Comparison of ENCODE assay signal across 10 cellular contexts in the genomic region with DNA sequence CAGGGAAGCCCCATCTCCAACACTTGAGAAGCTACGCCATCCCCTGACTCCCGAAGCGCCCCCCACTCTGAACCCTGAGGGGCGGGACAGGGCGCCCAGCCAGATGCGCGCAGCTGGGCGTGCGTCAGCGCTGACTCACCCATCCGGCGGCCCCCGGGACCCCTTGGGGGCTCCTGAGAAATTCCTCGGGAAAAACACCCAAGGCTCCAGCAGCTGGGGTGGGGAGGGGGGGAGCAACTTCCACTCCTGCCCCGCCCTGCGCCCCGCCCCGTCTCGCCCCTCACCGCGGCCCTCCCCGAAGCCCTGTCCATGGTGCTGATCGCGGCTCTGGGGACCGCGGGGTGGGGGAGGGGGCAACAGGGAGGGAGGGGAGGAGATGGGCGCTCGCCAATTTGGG. TPM values are rescaled to one million over a fixed set of nuclear protein-coding genes. Genes with fewer than 3 reads are reported as not detected.
A peak's percentile ranks its signal among the peaks of the same experiment; 100 is the strongest.
DNase-seq lines count a peak whose midpoint lies in the region; ATAC-seq, FAIRE-seq and TF ChIP-seq lines count a peak whose summit lies in the region.
"Had no signal": no experiment of that assay in that cellular context is flagged by ENCODE, and none has a peak within 500 bp of the region (broad histone marks: within the 10 kb centered on the region; RNA-seq: fewer than 3 reads in every experiment).

No MANE protein-coding gene starts in this region.

- H3K4me3 Mint-ChIP-seq in immature natural killer cell: peak overlapping the region in 3 of 5 donors; percentile 78 to 89 (median 86)
- H3K4me3 Mint-ChIP-seq: activated B cell treated with CpG ODN at 0.5 μM for 24 hours had no signal

- H3K9ac ChIP-seq in GM12878 (ENCODE audit: control insufficient read depth, insufficient read depth, low read length): no peak overlapping the region

- TF ChIP-seq POLR2A in GM12878 (IDR thresholded peaks at IDR 0.05; ENCODE audit: low read depth, low read length): no peak

- no TSS peak for BruUV-seq in GM12878 (replicated peaks; lab: Mats Ljungman, UMichigan)

- peaks cover 55 to 61% of the 10 kb centered on the region in 2 donors for H3K4me1 Mint-ChIP-seq in immature natural killer cell
- H3K4me1 Mint-ChIP-seq: activated B cell treated with CpG ODN at 0.5 μM for 24 hours had no signal

- in situ Hi-C loops in GM12878 (cut with MboI): no loop called here

- H3K27me3 ChIP-seq in GM12878 (replicated peaks in 1 of 2; ENCODE audit: control insufficient read depth in 2 of 2, insufficient read depth in 2 of 2, low read length in 1 of 2): peaks cover 3 to 4% of the 10 kb centered on the region in 2 experiments; a peak in 3 of 4 replicates

- CTCF ChIA-PET in AG04449 (lab: Yijun Ruan, JAX) (interaction anchor here (0.7 to 2.6 kb wide), 6 partner anchors 9 to 241 kb away, joined by 3 to 25 read pairs (median 5); no protein-coding TSS in a partner anchor), GM12878 (lab: Yijun Ruan, JAX) (interaction anchor here (2.1 kb wide), 1 partner anchor 18 kb away, joined by 6 read pairs; no protein-coding TSS in a partner anchor)

- TF ChIP-seq EP300 in GM12878 (IDR thresholded peaks at IDR 0.05; ENCODE audit: borderline replicate concordance in 1 of 2, control insufficient read depth in 1 of 2, low read depth in 2 of 2, low read length in 2 of 2): no peak

- H3K4me3 ChIP-seq in AG04449 (ENCODE audit: low read depth, low read length): peak overlapping the region; percentile 65
- H3K4me3 ChIP-seq in GM12878: no peak overlapping the region

- H3K36me3 ChIP-seq in GM12878 (ENCODE audit: control insufficient read depth in 2 of 2, insufficient read depth in 2 of 2, low read length in 1 of 2): no peaks in the 10 kb centered on the region

- H3K27ac Mint-ChIP-seq in immature natural killer cell: peak overlapping the region in 2 of 6 donors; percentile 38 to 87
- H3K27ac Mint-ChIP-seq: activated B cell treated with CpG ODN at 0.5 μM for 24 hours had no signal

- H4K20me1 ChIP-seq in GM12878 (ENCODE audit: control insufficient read depth, insufficient read depth): no peaks in the 10 kb centered on the region

- no peaks in the 10 kb centered on the region for H3K9me3 Mint-ChIP-seq in immature natural killer cell
- H3K9me3 Mint-ChIP-seq: activated B cell treated with CpG ODN at 0.5 μM for 24 hours had no signal

- SMC1A ChIA-PET in GM12878 (lab: Charles Lee; ENCODE audit: uncharacterized antibody, unreplicated experiment): no interaction called here

- no peaks in the 10 kb centered on the region for H3K36me3 Mint-ChIP-seq in immature natural killer cell

- peaks cover 16 to 29% (median 24%) of the 10 kb centered on the region in 3 donors for H3K27me3 Mint-ChIP-seq in immature natural killer cell (ENCODE audit: low read depth in 3 of 3)

- H3K4me1 ChIP-seq in GM12878 (ENCODE audit: control insufficient read depth, insufficient read depth, low read length): no peaks in the 10 kb centered on the region

- no peak for TF ChIP-seq CTCF in AG04449 (IDR thresholded peaks at IDR 0.05; ENCODE audit: insufficient read depth, low read length, missing control alignments)
- TF ChIP-seq CTCF in GM12878 (IDR thresholded peaks at IDR 0.05 in 2 of 3, conservative IDR thresholded peaks at IDR 0.05 in 1 of 3; ENCODE audit: control insufficient read depth in 2 of 3, extremely low read depth in 1 of 3, insufficient read depth in 1 of 3, low read depth in 3 of 3, low read length in 3 of 3): no peak

- no peak for FAIRE-seq in GM12878 (lab: Jason Lieb, UNC)
- FAIRE-seq: G401.6 had no signal

- DNase-seq in AG04449 (ENCODE audit: low read depth, low spot score) (no peak), OCI-M1 (lab: John Stamatoyannopoulos, UW) (peak; percentile 66), GM12878 (ENCODE audit: low read depth, low spot score) (no peak), immature natural killer cell (peak; percentile 48 to 65 (median 59)), HPDE6-E6E7 (ENCODE audit: extremely low spot score) (no peak), NCI-H2107 (lab: John Stamatoyannopoulos, UW) (no peak)
- DNase-seq in stimulated activated CD8-positive, alpha-beta memory T cell treated with anti-CD3 and anti-CD28 coated beads, Interleukin-12 subunit alpha, Interleukin-12 subunit beta, amount 100 ng/mL, for 4 hours (ENCODE audit: low read depth): peak; percentile 21
- DNase-seq: activated B cell treated with CpG ODN at 0.5 μM for 24 hours had no signal

- RAD21 ChIA-PET in GM12878 (lab: Charles Lee; ENCODE audit: unreplicated experiment): interaction anchor here (1.4 kb wide), 1 partner anchor 18 kb away, joined by 5 read pairs; no protein-coding TSS in a partner anchor

- no peak for TF ChIP-seq RAD21 in GM12878 (IDR thresholded peaks at IDR 0.05; ENCODE audit: insufficient read depth, low read depth, low read length)

- H3K79me2 ChIP-seq in GM12878 (ENCODE audit: control insufficient read depth, insufficient read depth, low read length): no peaks in the 10 kb centered on the region

- H3K4me2 ChIP-seq in GM12878 (ENCODE audit: control insufficient read depth, insufficient read depth): no peak overlapping the region

- 23% methylated on average over 11 of the region's 28 CpGs for WGBS in GM12878 (ENCODE audit: insufficient coverage, insufficient replicate concordance, low lambda C conversion rate, missing lambda C conversion rate)

- no peak overlapping the region for H3K27ac ChIP-seq in GM12878 (ENCODE audit: control insufficient read depth, insufficient read depth)

- no peak overlapping the region for H2AFZ ChIP-seq in GM12878 (ENCODE audit: control insufficient read depth, low read depth, low read length)

- ATAC-seq in GM12878: no peak
- ATAC-seq in HG03520 (IDR thresholded peaks at IDR 0.05; ENCODE audit: unreplicated experiment): no peak

- intact Hi-C loops in GM12878 (cut with micrococcal nuclease; ENCODE audit: unreplicated experiment): no loop called here

- H3K9me3 ChIP-seq in GM12878 (replicated peaks; ENCODE audit: control insufficient read depth, insufficient read depth, low read length): no peaks in the 10 kb centered on the region; the same call in 2 of the 3 replicates

- POLR2A ChIA-PET in AG04449 (lab: Yijun Ruan, JAX): interaction anchor here (1.2 to 1.3 kb wide), 3 partner anchors 18 to 64 kb away, joined by 3 to 8 read pairs (median 5); no protein-coding TSS in a partner anchor
- POLR2A ChIA-PET in GM12878 (lab: Charles Lee): no interaction called here

RNA-seq across cellular contexts. Expression of gene COL5A3, which starts 1.0 kb away (rescaled TPM):
- 1.4 TPM in 2 replicates for total RNA-seq in GM12878 (2013; cell fraction: nucleolus; rRNA removed)
- under 0.01 and 0.05 TPM in 2 replicates for total RNA-seq in GM12878 (2014; rRNA removed)
- total RNA-seq in GM12878 (2014; rRNA removed; fragmentation: Illumina TruSeq; extraction: Trizol): 0.05 and 0.09 TPM in 2 replicates
- total RNA-seq in GM12878 (2021): 0.18 and 0.19 TPM in 2 replicates
- 0.04 TPM for polyA plus RNA-seq in GM12878 (2011; ENCODE audit: low read depth)
- 5.5 and 8.3 TPM in 2 replicates for polyA plus RNA-seq in GM12878 (2011; rRNA removed)
- 7.8 and 9.6 TPM in 2 replicates for polyA plus RNA-seq in GM12878 (2011; cell fraction: cytosol; rRNA removed)
- 62.0 and 70.8 TPM in 2 replicates for polyA plus RNA-seq in GM12878 (2011; cell fraction: nucleus; rRNA removed)
- 0.29 and 0.34 TPM in 2 replicates for polyA plus RNA-seq in GM12878 (2012)
- polyA plus RNA-seq in GM12878 (2014; fragmentation: Illumina TruSeq; extraction: Trizol): 0.03 and 0.06 TPM in 2 replicates
- under 1 TPM in 1 of 2 experiments, not detected in 1; 0.04 TPM for polyA plus RNA-seq in GM12878 (2014; fragmentation: Nextera tagmentation; extraction: Ambion mirVana)
- 0.10 and 0.13 TPM in 2 replicates for polyA plus RNA-seq in GM12878 (2014; rRNA removed)
- under 1 TPM in 1 of 2 experiments, not detected in 1; 0.32 TPM for polyA plus RNA-seq in GM12878 (2016; fragmentation: Nextera tagmentation; extraction: Ambion mirVana)
- 4.9 and 9.5 TPM in 2 replicates for polyA minus RNA-seq in GM12878 (2011; rRNA and poly(A)+ RNA removed)
- polyA minus RNA-seq in GM12878 (2011; cell fraction: cytosol; rRNA and poly(A)+ RNA removed): 5.0 and 5.7 TPM in 2 replicates
- 10.3 and 11.0 TPM in 2 replicates for polyA minus RNA-seq in GM12878 (2011; cell fraction: nucleus; rRNA and poly(A)+ RNA removed)
- not detected for polyA plus RNA-seq in immature natural killer cell
- total RNA-seq: activated B cell treated with CpG ODN at 0.5 μM for 24 hours had no signal

RNA-seq across cellular contexts. Expression of gene RDH8, which starts 4.0 kb away (rescaled TPM):
- not detected in 2 replicates for total RNA-seq in GM12878 (2013; cell fraction: nucleolus; rRNA removed)
- total RNA-seq in GM12878 (2014; rRNA removed) (not detected in 2 replicates), GM12878 (2014; rRNA removed; fragmentation: Illumina TruSeq; extraction: Trizol) (not detected in 2 replicates), GM12878 (2021) (not detected in 2 replicates)
- polyA plus RNA-seq in GM12878 (2011; ENCODE audit: low read depth): not detected
- polyA plus RNA-seq in GM12878 (2011; rRNA removed) (0.46 and 0.58 TPM in 2 replicates), GM12878 (2014; fragmentation: Illumina TruSeq; extraction: Trizol) (not detected in 2 replicates), GM12878 (2014; fragmentation: Nextera tagmentation; extraction: Ambion mirVana) (under 1 TPM in 1 of 2 experiments, not detected in 1; 0.04 TPM), GM12878 (2014; rRNA removed) (0.05 TPM in 1 of 2 replicates, not detected in the other), GM12878 (2016; fragmentation: Nextera tagmentation; extraction: Ambion mirVana) (not detected), immature natural killer cell (not detected)
- 0.87 and 0.95 TPM in 2 replicates for polyA plus RNA-seq in GM12878 (2011; cell fraction: cytosol; rRNA removed)
- polyA plus RNA-seq in GM12878 (2011; cell fraction: nucleus; rRNA removed): 0.66 and 0.76 TPM in 2 replicates
- polyA plus RNA-seq in GM12878 (2012): not detected in 2 replicates
- 0.15 and 0.52 TPM in 2 replicates for polyA minus RNA-seq in GM12878 (2011; rRNA and poly(A)+ RNA removed)
- polyA minus RNA-seq in GM12878 (2011; cell fraction: cytosol; rRNA and poly(A)+ RNA removed): not detected in 2 replicates
- polyA minus RNA-seq in GM12878 (2011; cell fraction: nucleus; rRNA and poly(A)+ RNA removed): not detected in 2 replicates
- total RNA-seq: activated B cell treated with CpG ODN at 0.5 μM for 24 hours had no signal

Comparison
In these comparisons a context has a peak if more than half of its experiments do, and no peak if none do; other contexts are left out.
1. DNase-seq: peak in OCI-M1 (single experiment), immature natural killer cell (3 of 3) and stimulated activated CD8-positive, alpha-beta memory T cell treated with anti-CD3 and anti-CD28 coated beads, Interleukin-12 subunit alpha, Interleukin-12 subunit beta, amount 100 ng/mL, for 4 hours (single experiment); none in AG04449 (single experiment), GM12878 (single experiment), HPDE6-E6E7 (single experiment) and NCI-H2107 (single experiment).